ENCODE assay signal across 8 cellular contexts in the genomic region with DNA sequence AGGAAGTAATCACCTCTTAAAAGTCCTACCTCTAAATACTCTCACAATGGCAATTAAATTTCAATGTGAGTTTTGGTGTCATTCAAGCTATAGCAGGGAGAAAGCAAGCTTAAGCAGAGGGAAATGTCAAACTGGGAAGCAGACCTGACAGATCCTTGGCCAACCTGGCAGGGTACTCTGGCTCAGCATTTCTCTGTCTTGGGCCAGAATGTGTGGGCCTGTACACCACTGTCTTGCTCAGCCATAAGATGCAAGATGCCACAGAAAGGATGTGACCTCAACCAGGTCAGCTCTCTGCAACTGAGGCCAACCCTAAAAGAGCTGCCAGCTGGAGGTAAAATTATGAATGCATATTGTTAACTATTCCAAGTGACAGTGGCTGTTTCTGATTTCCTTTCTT.
"Had no signal": no experiment of that assay in that cellular context is flagged by ENCODE, and none has a peak within 500 bp of the region (broad histone marks: within the 10 kb centered on the region; RNA-seq: fewer than 3 reads in every experiment).

No MANE protein-coding gene starts in this region.

- H3K4me3 ChIP-seq: GM23338, K562 had no signal

- FAIRE-seq: H1, H54, HTR-8/SVneo, K562 had no signal

- DNase-seq: H9, HCEC 1CT, IMR-90 had no signal

- ATAC-seq: GM23338, K562 had no signal
